Comparison of ENCODE assay signal across 15 cellular contexts in genomic region chr5:112931473-112931872, GRCh38. TPM values are rescaled to one million over a fixed set of nuclear protein-coding genes. Genes with fewer than 3 reads are reported as not detected.
DNase-seq lines count a peak whose midpoint lies in the region; ATAC-seq, FAIRE-seq and TF ChIP-seq lines count a peak whose summit lies in the region.
"Had no signal": no experiment of that assay in that cellular context is flagged by ENCODE, and none has a peak within 500 bp of the region (broad histone marks: within the 10 kb centered on the region; RNA-seq: fewer than 3 reads in every experiment).

No MANE protein-coding gene starts in this region.

- H3F3A ChIP-seq in SK-N-SH (replicated peaks; ENCODE audit: insufficient read depth) = no peaks in the 10 kb centered on the region

- CTCF ChIA-PET in SK-N-SH (lab: Yijun Ruan, JAX) = interaction anchor here (0.9 kb wide), 1 partner anchor 8 kb away, joined by 3 read pairs; no protein-coding TSS in a partner anchor

- peaks cover 34% of the 10 kb centered on the region for H3K4me1 ChIP-seq in CD4-positive, CD25-positive, alpha-beta regulatory T cell (ENCODE audit: control insufficient read depth, insufficient read depth, low read length, poor library complexity, severe bottlenecking)
- peaks cover 0 to 2% of the 10 kb centered on the region in 2 experiments; a peak in 2 of 4 replicates for H3K4me1 ChIP-seq in SK-N-SH (ENCODE audit: control insufficient read depth in 1 of 2, insufficient read depth in 2 of 2, low read depth in 1 of 2, low read length in 1 of 2)

- 17% methylated on average over 2 of the region's 2 CpGs for WGBS in SK-N-SH (ENCODE audit: low lambda C conversion rate)

- peaks cover 0 to 2% (median 0%) of the 10 kb centered on the region in 7 donors for H3K9me3 Mint-ChIP-seq in CD4-positive, CD25-positive, alpha-beta regulatory T cell
- H3K9me3 Mint-ChIP-seq: WTC11 had no signal

- H3K4me3 Mint-ChIP-seq in CD4-positive, CD25-positive, alpha-beta regulatory T cell = peak overlapping the region in 2 of 4 donors; percentile 10 to 48
- H3K4me3 Mint-ChIP-seq: CD14-positive monocyte, WTC11 had no signal

- TF ChIP-seq CTCF in SK-N-SH (IDR thresholded peaks at IDR 0.05) = no peak
- TF ChIP-seq CTCF in fibroblast of the aortic adventitia (IDR thresholded peaks at IDR 0.05; ENCODE audit: insufficient read depth, low read length) = no peak
- no peak for TF ChIP-seq CTCF in omental fat pad (IDR thresholded peaks at IDR 0.05)

- H3K4me2 ChIP-seq in SK-N-SH = no peak overlapping the region

- no peak for TF ChIP-seq RAD21 in SK-N-SH (IDR thresholded peaks at IDR 0.05; ENCODE audit: low read length)

- peak in 1 of 2 experiments; percentile 41; a peak in 1 of 4 replicates for TF ChIP-seq EP300 in SK-N-SH (IDR thresholded peaks at IDR 0.05; ENCODE audit: borderline replicate concordance in 1 of 2, low read depth in 1 of 2, low read length in 1 of 2)

- no peak overlapping the region for H3K4me3 ChIP-seq in CD4-positive, CD25-positive, alpha-beta regulatory T cell (ENCODE audit: low read depth, low read length)
- H3K4me3 ChIP-seq in SK-N-SH (ENCODE audit: low read depth in 2 of 2, low read length in 1 of 2) (no peak overlapping the region), fibroblast of the aortic adventitia (ENCODE audit: low read depth, low read length) (no peak overlapping the region)
- H3K4me3 ChIP-seq: tibial artery had no signal

- H3K27ac ChIP-seq in CD4-positive, CD25-positive, alpha-beta regulatory T cell (ENCODE audit: insufficient read depth, low read length, poor library complexity, severe bottlenecking) = no peak overlapping the region
- H3K27ac ChIP-seq in SK-N-SH (ENCODE audit: low read depth in 2 of 2, low read length in 1 of 2) = no peak overlapping the region
- H3K27ac ChIP-seq: tibial artery had no signal

- H3K9me3 ChIP-seq in CD4-positive, CD25-positive, alpha-beta regulatory T cell (ENCODE audit: control insufficient read depth in 2 of 2, low read length in 2 of 2) = no peaks in the 10 kb centered on the region
- no peaks in the 10 kb centered on the region for H3K9me3 ChIP-seq in SK-N-SH
- H3K9me3 ChIP-seq: tibial artery had no signal

- POLR2A ChIA-PET in SK-N-SH (lab: Yijun Ruan, JAX) = no interaction called here

- no peak overlapping the region for H2AFZ ChIP-seq in SK-N-SH (ENCODE audit: low read depth)

- peak overlapping the region in 2 of 3 donors; percentile 15 to 51 for H3K27ac Mint-ChIP-seq in CD4-positive, CD25-positive, alpha-beta regulatory T cell
- H3K27ac Mint-ChIP-seq: WTC11 had no signal

- no peak for ATAC-seq in CD4-positive, CD25-positive, alpha-beta regulatory T cell (ENCODE audit: low read depth in 2 of 2)
- ATAC-seq in HG03280 (IDR thresholded peaks at IDR 0.05; ENCODE audit: unreplicated experiment) = no peak
- ATAC-seq in omental fat pad (ENCODE audit: low FRiP score) = no peak
- no peak for ATAC-seq in GM18861 (IDR thresholded peaks at IDR 0.05; ENCODE audit: unreplicated experiment)
- ATAC-seq: WTC11 had no signal

- H3K4me1 Mint-ChIP-seq in CD4-positive, CD25-positive, alpha-beta regulatory T cell = peaks cover 19 to 45% (median 35%) of the 10 kb centered on the region in 4 donors

- no peak for DNase-seq in CD4-positive, CD25-positive, alpha-beta regulatory T cell
- DNase-seq in GM19239 (ENCODE audit: insufficient read length, low spot score) (no peak), SK-N-SH (no peak), fibroblast of the aortic adventitia (ENCODE audit: low read depth) (peak; percentile 29), omental fat pad (ENCODE audit: low spot score) (no peak), NCI-H524 (lab: John Stamatoyannopoulos, UW) (no peak)
- DNase-seq: DND-41, erythroblast, H7, NCI-H1048, tibial artery had no signal

- FAIRE-seq in GM19239 (lab: Jason Lieb, UNC) = peak; percentile 64

- H3K79me2 ChIP-seq in SK-N-SH (ENCODE audit: insufficient read depth) = no peaks in the 10 kb centered on the region

- no peaks in the 10 kb centered on the region for H4K20me1 ChIP-seq in SK-N-SH (ENCODE audit: insufficient read depth)

- H3K27me3 ChIP-seq in CD4-positive, CD25-positive, alpha-beta regulatory T cell (ENCODE audit: control insufficient read depth, insufficient read depth, low read length) = no peaks in the 10 kb centered on the region
- no peaks in the 10 kb centered on the region for H3K27me3 ChIP-seq in SK-N-SH (ENCODE audit: insufficient read depth)
- H3K27me3 ChIP-seq: tibial artery had no signal

- no peak overlapping the region for H3K9ac ChIP-seq in SK-N-SH

- H3K36me3 ChIP-seq in CD4-positive, CD25-positive, alpha-beta regulatory T cell (ENCODE audit: control insufficient read depth, insufficient read depth, low read length) = no peaks in the 10 kb centered on the region
- H3K36me3 ChIP-seq in SK-N-SH (replicated peaks in 1 of 2; ENCODE audit: control insufficient read depth in 1 of 2, insufficient read depth in 2 of 2, low read length in 1 of 2) = no peaks in the 10 kb centered on the region
- H3K36me3 ChIP-seq: tibial artery had no signal

- no peaks in the 10 kb centered on the region for H3K27me3 Mint-ChIP-seq in CD4-positive, CD25-positive, alpha-beta regulatory T cell

- H3K36me3 Mint-ChIP-seq in CD4-positive, CD25-positive, alpha-beta regulatory T cell = no peaks in the 10 kb centered on the region

- H3K9me2 ChIP-seq in SK-N-SH = no peaks in the 10 kb centered on the region

TF ChIP-seq in SK-N-SH, 30 proteins besides CTCF, POLR2A, EP300 and RAD21 (continues in another document):
- TF ChIP-seq EZH2phosphoT487 (IDR thresholded peaks at IDR 0.05; ENCODE audit: borderline replicate concordance, low read depth) = no peak
- no peak for TF ChIP-seq FOXJ3 (CRISPR knock-in tag; IDR thresholded peaks at IDR 0.05)
- TF ChIP-seq POLR2AphosphoS5 (IDR thresholded peaks at IDR 0.05; ENCODE audit: low read depth, low read length) = peak; percentile 26; the same call in 1 of the 2 replicates
- TF ChIP-seq SMC3 (IDR thresholded peaks at IDR 0.05; ENCODE audit: low read depth, low read length) = no peak
- TF ChIP-seq MAX (IDR thresholded peaks at IDR 0.05; ENCODE audit: low read depth) = no peak
- no peak for TF ChIP-seq RCOR1 (IDR thresholded peaks at IDR 0.05; ENCODE audit: low read length)
- TF ChIP-seq NFIC (IDR thresholded peaks at IDR 0.05; ENCODE audit: borderline replicate concordance) = peak; percentile 68; the same call in 1 of the 2 replicates
- TF ChIP-seq TAF1 (IDR thresholded peaks at IDR 0.05; ENCODE audit: borderline replicate concordance, low read depth, low read length) = no peak
- TF ChIP-seq SIN3A (IDR thresholded peaks at IDR 0.05; ENCODE audit: borderline replicate concordance, low read depth, low read length) = no peak
- peak; percentile 70 for TF ChIP-seq TCF12 (IDR thresholded peaks at IDR 0.05)
- peak; percentile 61 for TF ChIP-seq JUND (IDR thresholded peaks at IDR 0.05)
- no peak for TF ChIP-seq RFX5 (IDR thresholded peaks at IDR 0.05; ENCODE audit: low read length)
- no peak for TF ChIP-seq GATA2 (CRISPR knock-in tag; IDR thresholded peaks at IDR 0.05)
- no peak for TF ChIP-seq USF2 (IDR thresholded peaks at IDR 0.05; ENCODE audit: borderline replicate concordance, low read depth, low read length)
- TF ChIP-seq NRF1 (IDR thresholded peaks at IDR 0.05; ENCODE audit: low read depth, low read length) = no peak
- no peak for TF ChIP-seq USF1 (IDR thresholded peaks at IDR 0.05; ENCODE audit: borderline replicate concordance, low read depth)
- TF ChIP-seq RXRA (IDR thresholded peaks at IDR 0.05; ENCODE audit: borderline replicate concordance, low read depth) = no peak
- TF ChIP-seq YY1 (IDR thresholded peaks at IDR 0.05; ENCODE audit: low read depth) = no peak
- no peak for TF ChIP-seq MEF2A (IDR thresholded peaks at IDR 0.05; ENCODE audit: borderline replicate concordance, low read depth)

RNA-seq across cellular contexts. Expression of gene REEP5, which starts 9.4 kb away (rescaled TPM):
- 45.6 TPM for total RNA-seq in CD4-positive, CD25-positive, alpha-beta regulatory T cell
- 100 to 1,000 TPM in 1 of 4 donors, 10 to 100 TPM in 3; 76.7 to 170 (median 83.7) TPM for polyA plus RNA-seq in CD4-positive, CD25-positive, alpha-beta regulatory T cell
- polyA plus RNA-seq in SK-N-SH (2012; rRNA removed) = 90.2 and 124 TPM in 2 replicates
- 83.8 and 93.9 TPM in 2 replicates for polyA plus RNA-seq in SK-N-SH (2012; cell fraction: cytosol; rRNA removed)
- 62.3 and 87.7 TPM in 2 replicates for polyA plus RNA-seq in SK-N-SH (2012; cell fraction: nucleus; rRNA removed)
- total RNA-seq in fibroblast of the aortic adventitia (ENCODE audit: low replicate concordance) = 20.8 and 60.0 TPM in 2 replicates
- 10 to 100 TPM; 74.2 to 90.1 (median 81.9) TPM for total RNA-seq in omental fat pad

RNA-seq across cellular contexts. Expression of gene DCP2, which starts 45.1 kb away (rescaled TPM):
- 149 TPM for total RNA-seq in CD4-positive, CD25-positive, alpha-beta regulatory T cell
- 10 to 100 TPM; 60.7 to 96.4 (median 66.9) TPM for polyA plus RNA-seq in CD4-positive, CD25-positive, alpha-beta regulatory T cell
- 6.0 and 6.9 TPM in 2 replicates for polyA plus RNA-seq in SK-N-SH (2012; rRNA removed)
- 6.3 and 8.9 TPM in 2 replicates for polyA plus RNA-seq in SK-N-SH (2012; cell fraction: cytosol; rRNA removed)
- polyA plus RNA-seq in SK-N-SH (2012; cell fraction: nucleus; rRNA removed) = 4.1 and 5.9 TPM in 2 replicates
- total RNA-seq in fibroblast of the aortic adventitia (ENCODE audit: low replicate concordance) (34.4 and 112 TPM in 2 replicates), omental fat pad (10 to 100 TPM; 22.2 to 53.4 (median 25.9) TPM)
